ENCODE assay signal across 9 cellular contexts in the genomic region with DNA sequence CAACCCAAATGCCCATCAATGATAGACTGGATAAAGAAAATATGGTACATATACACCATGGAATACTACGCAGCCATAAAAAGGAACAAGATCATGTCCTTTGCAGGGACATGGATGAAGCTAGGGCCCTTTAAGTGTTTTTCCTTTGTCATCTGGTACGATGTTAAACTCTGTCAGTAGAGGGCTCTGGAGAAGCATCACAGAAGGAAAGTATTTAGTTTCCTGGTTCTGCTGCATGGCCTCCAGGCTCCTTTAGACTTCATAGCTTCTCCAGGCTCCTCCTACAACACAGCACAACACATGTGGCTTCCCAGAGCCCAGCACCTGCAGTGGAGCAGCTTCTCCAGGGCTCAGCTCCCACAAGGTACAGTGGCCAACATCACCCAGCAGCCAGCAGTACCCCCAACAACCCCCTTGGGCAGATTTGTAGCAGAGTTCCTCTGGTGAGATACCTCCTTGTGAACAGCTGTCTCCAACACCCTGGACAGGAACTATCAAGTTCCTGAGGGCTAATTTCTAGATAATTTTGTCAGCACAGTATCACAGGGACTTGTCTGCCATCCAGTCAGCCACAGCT.
DNase-seq lines count a peak whose midpoint lies in the region; ATAC-seq and TF ChIP-seq lines count a peak whose summit lies in the region.
"Had no signal": no experiment of that assay in that cellular context is flagged by ENCODE, and none has a peak within 500 bp of the region (broad histone marks: within the 10 kb centered on the region; RNA-seq: fewer than 3 reads in every experiment).

No MANE protein-coding gene starts in this region.

- peaks cover 2% of the 10 kb centered on the region for H3K27me3 Mint-ChIP-seq in activated T-helper 1 cell treated with anti-CD3 and anti-CD28 coated beads, Interleukin-12 subunit alpha, Interleukin-12 subunit beta, Interleukin-2, Interleukin-4 antibody, amounts not matched to agents 30 ng/mL and 10 ng/mL and 1 ng/mL, durations not matched to agents 14 hours and 24 hours and 36 hours (ENCODE audit: insufficient read depth)

- no peaks in the 10 kb centered on the region for H3K9me3 Mint-ChIP-seq in activated T-helper 1 cell treated with anti-CD3 and anti-CD28 coated beads, Interleukin-12 subunit alpha, Interleukin-12 subunit beta, Interleukin-2, Interleukin-4 antibody, amounts not matched to agents 30 ng/mL and 10 ng/mL and 1 ng/mL, durations not matched to agents 14 hours and 24 hours and 36 hours
- H3K9me3 Mint-ChIP-seq: activated B cell treated with CpG ODN at 0.5 μM for 24 hours had no signal

- H3K4me1 ChIP-seq in left lung: no peaks in the 10 kb centered on the region

- intact Hi-C loops in left lung (cut with DNase I): no loop called here
- intact Hi-C loops in activated T-helper 1 cell treated with anti-CD3 and anti-CD28 coated beads, Interleukin-12 subunit alpha, Interleukin-12 subunit beta, Interleukin-2, Interleukin-4 antibody, amounts not matched to agents 30 ng/mL and 10 ng/mL and 1 ng/mL, durations not matched to agents 14 hours and 24 hours and 36 hours (cut with micrococcal nuclease): loop anchor here (1.0 kb wide), 1 partner anchor 81 kb away; no protein-coding TSS in a partner anchor

- no peaks in the 10 kb centered on the region for H3K36me3 Mint-ChIP-seq in activated T-helper 1 cell treated with anti-CD3 and anti-CD28 coated beads, Interleukin-12 subunit alpha, Interleukin-12 subunit beta, Interleukin-2, Interleukin-4 antibody, amounts not matched to agents 30 ng/mL and 10 ng/mL and 1 ng/mL, durations not matched to agents 14 hours and 24 hours and 36 hours (ENCODE audit: low read depth)

- H3K9me3 ChIP-seq in left lung: no peaks in the 10 kb centered on the region

- ATAC-seq in HG03103 (IDR thresholded peaks at IDR 0.05; ENCODE audit: low read depth, unreplicated experiment) (peak; percentile 53), left lung (peak; percentile 83), HG03139 (IDR thresholded peaks at IDR 0.05; ENCODE audit: unreplicated experiment) (no peak)

- peak in 1 of 2 donors; percentile 19 for TF ChIP-seq CTCF in left lung (IDR thresholded peaks at IDR 0.05)

- no peak overlapping the region for H3K4me3 Mint-ChIP-seq in activated T-helper 1 cell treated with anti-CD3 and anti-CD28 coated beads, Interleukin-12 subunit alpha, Interleukin-12 subunit beta, Interleukin-2, Interleukin-4 antibody, amounts not matched to agents 30 ng/mL and 10 ng/mL and 1 ng/mL, durations not matched to agents 14 hours and 24 hours and 36 hours
- H3K4me3 Mint-ChIP-seq: activated B cell treated with CpG ODN at 0.5 μM for 24 hours had no signal

- H3K27me3 ChIP-seq in left lung: no peaks in the 10 kb centered on the region

- no peak overlapping the region for H3K27ac Mint-ChIP-seq in activated T-helper 1 cell treated with anti-CD3 and anti-CD28 coated beads, Interleukin-12 subunit alpha, Interleukin-12 subunit beta, Interleukin-2, Interleukin-4 antibody, amounts not matched to agents 30 ng/mL and 10 ng/mL and 1 ng/mL, durations not matched to agents 14 hours and 24 hours and 36 hours
- H3K27ac Mint-ChIP-seq: activated B cell treated with CpG ODN at 0.5 μM for 24 hours had no signal

- H3K4me3 ChIP-seq in left lung: no peak overlapping the region

- H3K27ac ChIP-seq in left lung: no peak overlapping the region

- no peaks in the 10 kb centered on the region for H3K36me3 ChIP-seq in left lung

- DNase-seq in NCI-H146 (lab: John Stamatoyannopoulos, UW) (peak; percentile 53), NCI-H146 treated with DMSO at 0.1 percent for 48 hours (lab: John Stamatoyannopoulos, UW; ENCODE audit: unreplicated experiment) (no peak), UCSD-AML1 (lab: John Stamatoyannopoulos, UW; ENCODE audit: unreplicated experiment) (peak; percentile 20), left lung (no peak), HuH-7.5 (ENCODE audit: low spot score) (no peak)
- no peak for DNase-seq in activated T-helper 1 cell treated with anti-CD3 and anti-CD28 coated beads, Interleukin-12 subunit alpha, Interleukin-12 subunit beta, Interleukin-2, Interleukin-4 antibody, amounts not matched to agents 30 ng/mL and 10 ng/mL and 1 ng/mL, durations not matched to agents 14 hours and 24 hours and 36 hours (ENCODE audit: low spot score)
- DNase-seq: activated B cell treated with CpG ODN at 0.5 μM for 24 hours had no signal

- H3K4me1 Mint-ChIP-seq in activated T-helper 1 cell treated with anti-CD3 and anti-CD28 coated beads, Interleukin-12 subunit alpha, Interleukin-12 subunit beta, Interleukin-2, Interleukin-4 antibody, amounts not matched to agents 30 ng/mL and 10 ng/mL and 1 ng/mL, durations not matched to agents 14 hours and 24 hours and 36 hours (ENCODE audit: low read depth): no peaks in the 10 kb centered on the region
- H3K4me1 Mint-ChIP-seq: activated B cell treated with CpG ODN at 0.5 μM for 24 hours had no signal

Comparison
In these comparisons a context has a peak if more than half of its experiments do, and no peak if none do; other contexts are left out.
1. DNase-seq: peak in NCI-H146 (single experiment) and UCSD-AML1 (single experiment); none in NCI-H146 treated with DMSO at 0.1 percent for 48 hours (single experiment), left lung (0 of 2), activated T-helper 1 cell treated with anti-CD3 and anti-CD28 coated beads, Interleukin-12 subunit alpha, Interleukin-12 subunit beta, Interleukin-2, Interleukin-4 antibody, amounts not matched to agents 30 ng/mL and 10 ng/mL and 1 ng/mL, durations not matched to agents 14 hours and 24 hours and 36 hours (single experiment) and HuH-7.5 (single experiment).